2 cellular contexts compared by ENCODE assay signal in the genomic region with DNA sequence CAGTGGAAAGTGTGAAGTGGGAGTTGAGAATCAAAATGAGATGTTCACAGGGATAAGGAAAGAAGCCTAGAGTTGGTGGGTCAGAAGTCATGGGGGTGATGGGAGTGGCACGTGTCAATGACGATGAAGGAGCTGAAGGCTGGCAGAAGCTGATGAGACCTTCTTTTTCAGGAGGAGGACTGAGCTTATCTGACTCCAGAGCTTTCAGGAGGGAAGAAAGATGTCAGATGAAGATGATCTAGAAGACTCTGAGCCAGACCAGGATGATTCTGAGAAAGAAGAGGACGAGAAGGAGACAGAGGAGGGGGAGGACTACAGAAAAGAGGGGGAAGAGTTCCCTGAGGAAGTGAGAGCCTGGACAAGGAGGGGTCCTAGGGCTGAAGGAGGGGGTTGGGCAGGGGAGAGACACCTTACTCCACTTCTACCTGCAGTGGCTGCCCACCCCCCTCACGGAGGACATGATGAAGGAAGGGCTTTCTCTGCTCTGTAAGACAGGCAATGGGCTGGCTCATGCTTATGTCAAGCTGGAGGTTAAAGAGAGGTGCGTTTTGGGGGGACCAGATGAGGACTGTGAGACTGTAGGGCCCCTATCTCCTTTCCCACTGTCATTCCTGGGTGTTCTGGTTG.
TF ChIP-seq lines count a peak whose summit lies in the region.

No MANE protein-coding gene starts in this region.

TF ChIP-seq in IMR-90, 13 proteins besides CTCF, POLR2A, EP300 and RAD21:
- TF ChIP-seq, protein P1, sequence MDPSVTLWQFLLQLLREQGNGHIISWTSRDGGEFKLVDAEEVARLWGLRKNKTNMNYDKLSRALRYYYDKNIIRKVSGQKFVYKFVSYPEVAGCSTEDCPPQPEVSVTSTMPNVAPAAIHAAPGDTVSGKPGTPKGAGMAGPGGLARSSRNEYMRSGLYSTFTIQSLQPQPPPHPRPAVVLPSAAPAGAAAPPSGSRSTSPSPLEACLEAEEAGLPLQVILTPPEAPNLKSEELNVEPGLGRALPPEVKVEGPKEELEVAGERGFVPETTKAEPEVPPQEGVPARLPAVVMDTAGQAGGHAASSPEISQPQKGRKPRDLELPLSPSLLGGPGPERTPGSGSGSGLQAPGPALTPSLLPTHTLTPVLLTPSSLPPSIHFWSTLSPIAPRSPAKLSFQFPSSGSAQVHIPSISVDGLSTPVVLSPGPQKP (IDR thresholded peaks at IDR 0.05; ENCODE audit: borderline replicate concordance, low read depth, low read length), result no peak
- TF ChIP-seq MAZ (IDR thresholded peaks at IDR 0.05; ENCODE audit: borderline replicate concordance, low read depth, low read length), result no peak
- no peak for TF ChIP-seq MAFK (IDR thresholded peaks at IDR 0.05; ENCODE audit: low read depth, low read length)
- TF ChIP-seq, protein P2, sequence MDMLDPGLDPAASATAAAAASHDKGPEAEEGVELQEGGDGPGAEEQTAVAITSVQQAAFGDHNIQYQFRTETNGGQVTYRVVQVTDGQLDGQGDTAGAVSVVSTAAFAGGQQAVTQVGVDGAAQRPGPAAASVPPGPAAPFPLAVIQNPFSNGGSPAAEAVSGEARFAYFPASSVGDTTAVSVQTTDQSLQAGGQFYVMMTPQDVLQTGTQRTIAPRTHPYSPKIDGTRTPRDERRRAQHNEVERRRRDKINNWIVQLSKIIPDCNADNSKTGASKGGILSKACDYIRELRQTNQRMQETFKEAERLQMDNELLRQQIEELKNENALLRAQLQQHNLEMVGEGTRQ (IDR thresholded peaks at IDR 0.05; ENCODE audit: low read depth, low read length), result no peak
- no peak for TF ChIP-seq FOS (IDR thresholded peaks at IDR 0.05; ENCODE audit: low read depth, low read length)
- no peak for TF ChIP-seq NFE2L2 (IDR thresholded peaks at IDR 0.05; ENCODE audit: low read depth, low read length)
- TF ChIP-seq SMC3 (IDR thresholded peaks at IDR 0.05; ENCODE audit: low read depth, low read length), result no peak
- TF ChIP-seq RCOR1 (IDR thresholded peaks at IDR 0.05; ENCODE audit: insufficient replicate concordance, low read length), result no peak
- TF ChIP-seq RFX5 (IDR thresholded peaks at IDR 0.05; ENCODE audit: low read depth, low read length), result no peak
- no peak for TF ChIP-seq BHLHE40 (IDR thresholded peaks at IDR 0.05; ENCODE audit: low read depth, low read length)
- TF ChIP-seq CEBPB (IDR thresholded peaks at IDR 0.05; ENCODE audit: low read depth, low read length), result no peak
- no peak for TF ChIP-seq MXI1 (IDR thresholded peaks at IDR 0.05; ENCODE audit: borderline replicate concordance, low read depth, low read length)
- no peak for TF ChIP-seq CHD1 (IDR thresholded peaks at IDR 0.05; ENCODE audit: low read depth, low read length)

TF ChIP-seq in neural cell, 6 proteins besides CTCF, POLR2A, EP300 and RAD21:
- TF ChIP-seq MXI1 (conservative IDR thresholded peaks at IDR 0.05; ENCODE audit: poor library complexity, severe bottlenecking), result no peak
- no peak for TF ChIP-seq TAF1 (IDR thresholded peaks at IDR 0.05; ENCODE audit: low read depth)
- no peak for TF ChIP-seq SMC3 (conservative IDR thresholded peaks at IDR 0.05; ENCODE audit: poor library complexity)
- TF ChIP-seq EZH2 (IDR thresholded peaks at IDR 0.05; ENCODE audit: borderline replicate concordance, insufficient read depth, low read length, poor library complexity, severe bottlenecking), result no peak
- TF ChIP-seq, protein P3, sequence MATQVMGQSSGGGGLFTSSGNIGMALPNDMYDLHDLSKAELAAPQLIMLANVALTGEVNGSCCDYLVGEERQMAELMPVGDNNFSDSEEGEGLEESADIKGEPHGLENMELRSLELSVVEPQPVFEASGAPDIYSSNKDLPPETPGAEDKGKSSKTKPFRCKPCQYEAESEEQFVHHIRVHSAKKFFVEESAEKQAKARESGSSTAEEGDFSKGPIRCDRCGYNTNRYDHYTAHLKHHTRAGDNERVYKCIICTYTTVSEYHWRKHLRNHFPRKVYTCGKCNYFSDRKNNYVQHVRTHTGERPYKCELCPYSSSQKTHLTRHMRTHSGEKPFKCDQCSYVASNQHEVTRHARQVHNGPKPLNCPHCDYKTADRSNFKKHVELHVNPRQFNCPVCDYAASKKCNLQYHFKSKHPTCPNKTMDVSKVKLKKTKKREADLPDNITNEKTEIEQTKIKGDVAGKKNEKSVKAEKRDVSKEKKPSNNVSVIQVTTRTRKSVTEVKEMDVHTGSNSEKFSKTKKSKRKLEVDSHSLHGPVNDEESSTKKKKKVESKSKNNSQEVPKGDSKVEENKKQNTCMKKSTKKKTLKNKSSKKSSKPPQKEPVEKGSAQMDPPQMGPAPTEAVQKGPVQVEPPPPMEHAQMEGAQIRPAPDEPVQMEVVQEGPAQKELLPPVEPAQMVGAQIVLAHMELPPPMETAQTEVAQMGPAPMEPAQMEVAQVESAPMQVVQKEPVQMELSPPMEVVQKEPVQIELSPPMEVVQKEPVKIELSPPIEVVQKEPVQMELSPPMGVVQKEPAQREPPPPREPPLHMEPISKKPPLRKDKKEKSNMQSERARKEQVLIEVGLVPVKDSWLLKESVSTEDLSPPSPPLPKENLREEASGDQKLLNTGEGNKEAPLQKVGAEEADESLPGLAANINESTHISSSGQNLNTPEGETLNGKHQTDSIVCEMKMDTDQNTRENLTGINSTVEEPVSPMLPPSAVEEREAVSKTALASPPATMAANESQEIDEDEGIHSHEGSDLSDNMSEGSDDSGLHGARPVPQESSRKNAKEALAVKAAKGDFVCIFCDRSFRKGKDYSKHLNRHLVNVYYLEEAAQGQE (IDR thresholded peaks at IDR 0.05; ENCODE audit: borderline replicate concordance), result no peak
- no peak for TF ChIP-seq POLR2AphosphoS5 (IDR thresholded peaks at IDR 0.05)
